ENCODE assay signal across 8 cellular contexts in the genomic region with DNA sequence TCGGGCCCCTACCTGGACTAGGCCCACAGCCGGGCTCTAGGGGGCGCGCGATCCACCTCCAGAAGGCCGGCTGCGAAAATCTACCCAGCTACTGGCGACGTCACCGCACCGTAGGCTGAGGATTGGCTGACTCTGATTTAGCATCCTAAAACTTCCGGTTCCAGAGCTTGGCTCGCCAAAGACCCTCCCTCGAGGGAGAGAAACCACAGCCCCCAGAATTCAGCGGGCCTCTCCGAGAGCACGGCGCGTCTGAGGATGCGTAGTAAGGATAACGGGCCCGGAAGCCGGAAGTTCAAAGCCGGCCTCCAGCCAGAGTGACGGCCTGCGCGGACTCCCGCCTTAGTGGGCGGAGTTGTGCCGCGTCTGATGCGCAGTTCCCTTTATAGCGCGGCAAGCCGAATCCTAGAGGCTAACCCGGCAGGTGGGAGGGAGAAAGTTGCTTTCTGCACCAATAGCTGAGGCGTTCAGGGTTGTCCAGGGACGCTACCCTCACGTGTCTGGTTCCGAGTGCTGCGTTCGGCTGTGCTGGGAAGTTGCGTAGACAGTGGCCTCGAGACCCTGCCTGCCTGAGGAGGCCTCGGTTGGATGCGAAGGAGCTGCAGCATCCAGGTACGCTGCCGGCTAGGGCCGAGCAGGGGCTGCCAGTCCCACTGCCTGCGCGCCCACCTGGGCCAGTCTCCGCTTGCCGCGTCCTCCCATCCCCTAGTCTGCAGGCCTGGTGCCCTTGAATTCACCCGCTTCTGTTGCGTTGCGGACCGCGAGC. TPM values are rescaled to one million over a fixed set of nuclear protein-coding genes. Genes with fewer than 3 reads are reported as not detected.
A peak's percentile ranks its signal among the peaks of the same experiment; 100 is the strongest.
DNase-seq lines count a peak whose midpoint lies in the region; ATAC-seq and FAIRE-seq lines count a peak whose summit lies in the region.

A gene (plus strand): TSS at position 544 of the 763 bp plus-strand sequence. CDS start 7,808 bp downstream, outside the sequence.

- H2BK120ac ChIP-seq in mesendoderm (ENCODE audit: low read depth, low read length), result no peak within 1 kb of the TSS

- H3K9me3 ChIP-seq in endocrine pancreas (ENCODE audit: control insufficient read depth, low read length), result no peaks in the 10 kb centered on the region

- FAIRE-seq in HTR-8/SVneo (lab: Jason Lieb, UNC), result peak; percentile 95

- H3K4me1 ChIP-seq in endocrine pancreas (ENCODE audit: control insufficient read depth, insufficient read depth, low read length) (no peaks in the 10 kb centered on the region), mesendoderm (ENCODE audit: control insufficient read depth, low read depth, low read length) (peaks cover 8% of the 10 kb centered on the region)

- WGBS in mesendoderm (ENCODE audit: extremely low coverage, insufficient coverage, low lambda C conversion rate), result no CpG with 5 or more reads among the region's 59 CpGs

- peak within 1 kb of the TSS; percentile 93 for H3K4me2 ChIP-seq in mesendoderm (ENCODE audit: low read length)

- H3K4me3 Mint-ChIP-seq in activated CD8-positive, alpha-beta memory T cell treated with anti-CD3 and anti-CD28 coated beads, Interleukin-2, amount 10 ng/mL, durations not matched to agents 7 days and 5 days, result peak within 1 kb of the TSS; percentile 100

- H3K9ac ChIP-seq in endocrine pancreas (ENCODE audit: control insufficient read depth, insufficient read depth, low read length), result peak within 1 kb of the TSS; percentile 65
- peak within 1 kb of the TSS; percentile 92 for H3K9ac ChIP-seq in mesendoderm (ENCODE audit: low read length)

- H3K27me3 Mint-ChIP-seq in activated CD8-positive, alpha-beta memory T cell treated with anti-CD3 and anti-CD28 coated beads, Interleukin-2, amount 10 ng/mL, durations not matched to agents 7 days and 5 days, result no peaks in the 10 kb centered on the region

- H3K23ac ChIP-seq in mesendoderm (ENCODE audit: low read length), result no peak within 1 kb of the TSS

- H3K79me1 ChIP-seq in mesendoderm (ENCODE audit: low read length), result peaks cover 2% of the 10 kb centered on the region

- H3K4ac ChIP-seq in mesendoderm (ENCODE audit: low read depth, low read length), result no peak within 1 kb of the TSS

- no peak within 1 kb of the TSS for H3K18ac ChIP-seq in mesendoderm (ENCODE audit: low read length)

- H3K4me3 ChIP-seq in endocrine pancreas (ENCODE audit: control insufficient read depth, insufficient read depth, low read length) (peak within 1 kb of the TSS; percentile 58), mesendoderm (ENCODE audit: low read length) (peak within 1 kb of the TSS; percentile 66)

- no peak within 1 kb of the TSS for H4K8ac ChIP-seq in mesendoderm (ENCODE audit: low read depth, low read length)

- CTCF ChIA-PET in activated CD8-positive, alpha-beta memory T cell treated with anti-CD3 and anti-CD28 coated beads, Interleukin-2, amount 10 ng/mL, durations not matched to agents 7 days and 5 days (lab: Charles Lee), result interaction anchor here (0.6 to 6.1 kb wide), 65 partner anchors 9 to 1138 kb away, joined by 3 to 58 read pairs (median 5); a partner anchor contains a TSS

- H3K36me3 ChIP-seq in endocrine pancreas (ENCODE audit: control insufficient read depth, insufficient read depth, low read length) (no peaks in the 10 kb centered on the region), mesendoderm (ENCODE audit: control insufficient read depth, insufficient read depth, low read length) (no peaks in the 10 kb centered on the region)

- H3K36me3 Mint-ChIP-seq in activated CD8-positive, alpha-beta memory T cell treated with anti-CD3 and anti-CD28 coated beads, Interleukin-2, amount 10 ng/mL, durations not matched to agents 7 days and 5 days, result peaks cover 15% of the 10 kb centered on the region

- H3K4me1 Mint-ChIP-seq in activated CD8-positive, alpha-beta memory T cell treated with anti-CD3 and anti-CD28 coated beads, Interleukin-2, amount 10 ng/mL, durations not matched to agents 7 days and 5 days, result peaks cover 36% of the 10 kb centered on the region

- H3K79me2 ChIP-seq in mesendoderm (ENCODE audit: control insufficient read depth, insufficient read depth, low read length), result peaks cover 5% of the 10 kb centered on the region

- H3K9me3 Mint-ChIP-seq in activated CD8-positive, alpha-beta memory T cell treated with anti-CD3 and anti-CD28 coated beads, Interleukin-2, amount 10 ng/mL, durations not matched to agents 7 days and 5 days (ENCODE audit: low read depth), result no peaks in the 10 kb centered on the region

- H4K5ac ChIP-seq in mesendoderm (ENCODE audit: low read length), result no peak within 1 kb of the TSS

- no peak within 1 kb of the TSS for H2AK5ac ChIP-seq in mesendoderm (ENCODE audit: low read length)

- peak; percentile 100 for DNase-seq in COR-L47 (lab: John Stamatoyannopoulos, UW)
- peak; percentile 99 for DNase-seq in HTR-8/SVneo (ENCODE audit: insufficient read length, low spot score)
- peak; percentile 99 for DNase-seq in NOMO-1 treated with dmso at 0.1 percent for 144 hours (lab: John Stamatoyannopoulos, UW; ENCODE audit: unreplicated experiment)
- peak; percentile 100 for DNase-seq in activated CD8-positive, alpha-beta memory T cell treated with anti-CD3 and anti-CD28 coated beads, Interleukin-2, amount 10 ng/mL, durations not matched to agents 7 days and 5 days
- peak; percentile 100 for DNase-seq in mesendoderm
- DNase-seq in stimulated activated CD8-positive, alpha-beta memory T cell treated with anti-CD3 and anti-CD28 coated beads, Interleukin-15, amount 100 ng/mL, for 24 hours (ENCODE audit: low read depth), result peak; percentile 97

- ATAC-seq in GM21360 (IDR thresholded peaks at IDR 0.05; ENCODE audit: unreplicated experiment), result peak; percentile 77
- peak; percentile 90 for ATAC-seq in activated CD8-positive, alpha-beta memory T cell treated with anti-CD3 and anti-CD28 coated beads, Interleukin-2, amount 10 ng/mL, durations not matched to agents 7 days and 5 days

- H2BK5ac ChIP-seq in mesendoderm (ENCODE audit: low read length), result no peak within 1 kb of the TSS

- H3K27me3 ChIP-seq in endocrine pancreas (ENCODE audit: control insufficient read depth, insufficient read depth, low read length) (no peaks in the 10 kb centered on the region), mesendoderm (ENCODE audit: insufficient read depth, low read length, poor library complexity) (no peaks in the 10 kb centered on the region)

- peak within 1 kb of the TSS; percentile 95 for H3K56ac ChIP-seq in mesendoderm (ENCODE audit: low read length)

- no peak within 1 kb of the TSS for H2BK15ac ChIP-seq in mesendoderm (replicated peaks; ENCODE audit: low read depth)

- H3K27ac Mint-ChIP-seq in activated CD8-positive, alpha-beta memory T cell treated with anti-CD3 and anti-CD28 coated beads, Interleukin-2, amount 10 ng/mL, durations not matched to agents 7 days and 5 days, result peak within 1 kb of the TSS; percentile 99

- H3K27ac ChIP-seq in mesendoderm (ENCODE audit: low read depth, low read length), result peak within 1 kb of the TSS; percentile 25

RNA-seq across cellular contexts. Expression of the gene that starts here (rescaled TPM):
- total RNA-seq in activated CD8-positive, alpha-beta memory T cell treated with anti-CD3 and anti-CD28 coated beads, Interleukin-2, amount 10 ng/mL, durations not matched to agents 7 days and 5 days, result 10 to 100 TPM; 55.1 to 64.5 TPM
- polyA plus RNA-seq in mesendoderm (2013, experiment 1 of 2), result 64.1 TPM
- polyA plus RNA-seq in mesendoderm (2013, experiment 2 of 2), result 58.6 TPM

Comparison
In these comparisons a context has a peak if more than half of its experiments do, and no peak if none do; other contexts are left out.
1. Peak in every context shown above with its lines: DNase-seq, ATAC-seq, H3K4me3 ChIP-seq and H3K27ac ChIP-seq.